ENCODE assay signal across 1 cellular context in the genomic region with DNA sequence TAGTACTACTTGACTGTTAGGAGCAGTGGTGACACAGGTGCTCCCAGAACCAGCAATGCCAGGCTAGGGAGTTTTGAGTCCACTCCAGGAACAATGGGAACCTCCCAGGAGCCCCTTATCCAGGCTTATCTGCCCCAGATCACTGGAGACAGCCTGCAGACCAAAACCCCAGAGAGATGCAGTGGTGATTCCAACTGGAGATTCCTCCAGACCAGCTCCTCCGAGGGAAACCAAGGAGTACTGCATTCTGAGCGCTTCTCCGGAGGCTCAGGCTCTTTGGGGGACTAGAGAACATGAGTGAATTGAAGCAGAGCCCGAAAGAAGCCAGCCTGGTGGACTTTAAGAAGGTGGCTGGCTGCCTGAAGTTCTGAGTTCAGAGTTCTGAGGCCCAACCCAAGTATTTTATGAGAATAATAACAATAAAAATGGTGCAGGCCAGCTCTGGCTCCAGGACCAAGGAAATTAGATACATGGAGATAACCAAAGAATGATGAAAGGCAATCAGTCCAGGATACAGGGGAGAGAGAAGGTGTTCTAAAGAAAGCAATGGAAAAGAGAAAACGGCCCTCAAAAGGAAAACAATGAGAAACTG.
TF ChIP-seq lines count a peak whose summit lies in the region.

No MANE protein-coding gene starts in this region.

TF ChIP-seq in K562, 482 proteins besides CTCF, POLR2A, EP300 and RAD21:
- 0 out of 2 replicates have a peak, but pooled peaks have one; percentile 35 for TF ChIP-seq GATA2 (CRISPR knock-in tag; IDR thresholded peaks at IDR 0.05)
- TF ChIP-seq KDM5B (IDR thresholded peaks at IDR 0.05; ENCODE audit: insufficient replicate concordance, low read depth, low read length), result no peak
